ENCODE assay signal across 10 cellular contexts in genomic region chr14:75281691-75282000, GRCh38. TPM values are rescaled to one million over a fixed set of nuclear protein-coding genes. Genes with fewer than 3 reads are reported as not detected.
DNase-seq lines count a peak whose midpoint lies in the region; ATAC-seq and TF ChIP-seq lines count a peak whose summit lies in the region.
"Had no signal": no experiment of that assay in that cellular context is flagged by ENCODE, and none has a peak within 500 bp of the region (broad histone marks: within the 10 kb centered on the region; RNA-seq: fewer than 3 reads in every experiment).

No MANE protein-coding gene starts in this region.

- intact Hi-C loops in Calu3 (cut with micrococcal nuclease; ENCODE audit: unreplicated experiment) = loop anchor here (2.0 kb wide), 1 partner anchor 105 kb away; the partner anchor contains the start of gene TMED10

- DNase-seq in Calu3 (no peak), immature natural killer cell (no peak), DMS53 treated with DMSO at 0.1 percent for 48 hours (lab: John Stamatoyannopoulos, UW; ENCODE audit: unreplicated experiment) (no peak), SIG-M5 (lab: John Stamatoyannopoulos, UW) (no peak)
- DNase-seq in activated naive CD8-positive, alpha-beta T cell treated with anti-CD3 and anti-CD28 coated beads, Interleukin-2, amount 50 U/mL, for 24 hours = no peak
- DNase-seq: activated CD4-positive, alpha-beta T cell treated with anti-CD3 and anti-CD28 coated beads, Interleukin-2, amount 50 U/mL, for 48 hours; NCI-H446 treated with DMSO at 0.1 percent for 48 hours had no signal

- peaks cover 17% of the 10 kb centered on the region for H3K36me3 ChIP-seq in rectal smooth muscle tissue (ENCODE audit: control insufficient read depth, insufficient read depth, low read length)

- H3K4me3 ChIP-seq in rectal smooth muscle tissue (ENCODE audit: low read length) = peak overlapping the region; percentile 92

- peaks cover 34% of the 10 kb centered on the region for H3K4me1 Mint-ChIP-seq in Calu3 (ENCODE audit: low read depth, unreplicated experiment)
- H3K4me1 Mint-ChIP-seq in activated naive CD8-positive, alpha-beta T cell treated with anti-CD3 and anti-CD28 coated beads, Interleukin-2, amount 50 U/mL, for 24 hours = peaks cover 39% of the 10 kb centered on the region
- peaks cover 38 to 47% of the 10 kb centered on the region in 2 donors for H3K4me1 Mint-ChIP-seq in immature natural killer cell

- H3K4me3 Mint-ChIP-seq in Calu3 (ENCODE audit: low read depth, unreplicated experiment) (peak overlapping the region; percentile 94), immature natural killer cell (peak overlapping the region in 4 of 5 donors; percentile 57 to 96 (median 82))
- peak overlapping the region; percentile 93 for H3K4me3 Mint-ChIP-seq in activated naive CD8-positive, alpha-beta T cell treated with anti-CD3 and anti-CD28 coated beads, Interleukin-2, amount 50 U/mL, for 24 hours

- H3K9ac ChIP-seq in rectal smooth muscle tissue (ENCODE audit: low read length) = no peak overlapping the region

- H3K27me3 Mint-ChIP-seq in Calu3 (ENCODE audit: unreplicated experiment) (no peaks in the 10 kb centered on the region), immature natural killer cell (ENCODE audit: low read depth in 3 of 3) (peaks cover 67 to 82% (median 74%) of the 10 kb centered on the region in 3 donors)
- H3K27me3 Mint-ChIP-seq in activated naive CD8-positive, alpha-beta T cell treated with anti-CD3 and anti-CD28 coated beads, Interleukin-2, amount 50 U/mL, for 24 hours = peaks cover 7% of the 10 kb centered on the region

- ATAC-seq in activated naive CD8-positive, alpha-beta T cell treated with anti-CD3 and anti-CD28 coated beads, Interleukin-2, amount 50 U/mL, for 24 hours = no peak
- ATAC-seq in HG02623 (IDR thresholded peaks at IDR 0.05; ENCODE audit: unreplicated experiment) (no peak), GM21786 (IDR thresholded peaks at IDR 0.05; ENCODE audit: unreplicated experiment) (no peak)

- no peaks in the 10 kb centered on the region for H3K9me3 Mint-ChIP-seq in Calu3 (ENCODE audit: low read depth, unreplicated experiment)
- no peaks in the 10 kb centered on the region for H3K9me3 Mint-ChIP-seq in activated naive CD8-positive, alpha-beta T cell treated with anti-CD3 and anti-CD28 coated beads, Interleukin-2, amount 50 U/mL, for 24 hours
- peaks cover 0 to 5% (median 0%) of the 10 kb centered on the region in 6 donors for H3K9me3 Mint-ChIP-seq in immature natural killer cell

- no peak for TF ChIP-seq CTCF in Calu3 (IDR thresholded peaks at IDR 0.05; ENCODE audit: unreplicated experiment)

- peaks cover 14% of the 10 kb centered on the region for H3K4me1 ChIP-seq in rectal smooth muscle tissue (ENCODE audit: control insufficient read depth, insufficient read depth, low read length)

- CTCF ChIA-PET in Calu3 (lab: Charles Lee) = interaction anchor here (1.4 kb wide), 1 partner anchor 12 kb away, joined by 4 read pairs; no protein-coding TSS in a partner anchor

- BruUV-seq in Calu3 (replicated peaks; lab: Mats Ljungman, UMichigan) = no TSS peak

- H3K27ac ChIP-seq in rectal smooth muscle tissue (ENCODE audit: low read depth, low read length) = no peak overlapping the region

- H3K27me3 ChIP-seq in rectal smooth muscle tissue (ENCODE audit: control insufficient read depth, insufficient read depth, low read length) = no peaks in the 10 kb centered on the region

- H3K36me3 Mint-ChIP-seq in Calu3 (ENCODE audit: insufficient read depth, unreplicated experiment) = peaks cover 76% of the 10 kb centered on the region
- H3K36me3 Mint-ChIP-seq in activated naive CD8-positive, alpha-beta T cell treated with anti-CD3 and anti-CD28 coated beads, Interleukin-2, amount 50 U/mL, for 24 hours (ENCODE audit: low read depth) = peaks cover 34% of the 10 kb centered on the region
- peaks cover 13 to 24% (median 13%) of the 10 kb centered on the region in 3 donors for H3K36me3 Mint-ChIP-seq in immature natural killer cell

- H3K27ac Mint-ChIP-seq in Calu3 (ENCODE audit: unreplicated experiment) (peak overlapping the region; percentile 98), immature natural killer cell (peak overlapping the region in 5 of 6 donors; percentile 34 to 100 (median 97))
- H3K27ac Mint-ChIP-seq in activated naive CD8-positive, alpha-beta T cell treated with anti-CD3 and anti-CD28 coated beads, Interleukin-2, amount 50 U/mL, for 24 hours = no peak overlapping the region

RNA-seq across cellular contexts. Expression of gene FOS, which starts 3.0 kb away (rescaled TPM):
- total RNA-seq in Calu3 (2022) = 149 and 183 TPM in 2 replicates
- polyA plus RNA-seq in immature natural killer cell = 100 to 1,000 TPM; 525 to 765 (median 608) TPM
